12 cellular contexts compared by ENCODE assay signal in genomic region chr3:193563999-193564398, GRCh38. TPM values are rescaled to one million over a fixed set of nuclear protein-coding genes. Genes with fewer than 3 reads are reported as not detected.
A peak's percentile ranks its signal among the peaks of the same experiment; 100 is the strongest.
DNase-seq lines count a peak whose midpoint lies in the region; ATAC-seq, FAIRE-seq and TF ChIP-seq lines count a peak whose summit lies in the region.
"Had no signal": no experiment of that assay in that cellular context is flagged by ENCODE, and none has a peak within 500 bp of the region (broad histone marks: within the 10 kb centered on the region; RNA-seq: fewer than 3 reads in every experiment).

No MANE protein-coding gene starts in this region.

- peak; percentile 49 for TF ChIP-seq RAD21 in HCT116 (IDR thresholded peaks at IDR 0.05; ENCODE audit: low read depth)

- H3K9ac ChIP-seq in HCT116 (ENCODE audit: low read length) = no peak overlapping the region

- no peak for FAIRE-seq in GM12892 (lab: Jason Lieb, UNC)
- FAIRE-seq in HTR-8/SVneo (lab: Jason Lieb, UNC) = no peak

- no peaks in the 10 kb centered on the region for H3K36me3 ChIP-seq in Caco-2 (ENCODE audit: control insufficient read depth, insufficient read depth, low read length)
- no peaks in the 10 kb centered on the region for H3K36me3 ChIP-seq in HCT116 (ENCODE audit: control insufficient read depth in 1 of 2, insufficient read depth in 2 of 2, low read length in 2 of 2)
- H3K36me3 ChIP-seq in osteoblast (ENCODE audit: insufficient read depth, low read length) = no peaks in the 10 kb centered on the region
- H3K36me3 ChIP-seq: gastroesophageal sphincter had no signal

- DNase-seq in Caco-2 (peak; percentile 27 to 38), HCT116 (ENCODE audit: low read depth, low spot score) (peak; percentile 27), kidney tubule cell (ENCODE audit: low spot score) (peak; percentile 33), osteoblast (ENCODE audit: insufficient read length, low spot score, missing footprints) (no peak), NCI-H510A treated with DMSO at 0.1 percent for 48 hours (lab: John Stamatoyannopoulos, UW) (no peak), GM12892 (ENCODE audit: insufficient read length) (no peak), HTR-8/SVneo (ENCODE audit: insufficient read length, low spot score) (no peak)
- DNase-seq: activated CD4-positive, alpha-beta T cell treated with anti-CD3 and anti-CD28 coated beads, Interleukin-2, amount 10 ng/mL, durations not matched to agents 24 days and 14 days; amniotic stem cell had no signal

- BruUV-seq in Caco-2 (replicated peaks; lab: Mats Ljungman, UMichigan) (no TSS peak), HCT116 (replicated peaks; lab: Mats Ljungman, UMichigan) (no TSS peak)

- no peak for TF ChIP-seq POLR2A in HCT116 (IDR thresholded peaks at IDR 0.05; ENCODE audit: borderline replicate concordance, extremely low read depth, insufficient read depth, insufficient read length)
- no peak for TF ChIP-seq POLR2A in GM12892 (IDR thresholded peaks at IDR 0.05; ENCODE audit: low read depth, low read length)

- H4K20me1 ChIP-seq in HCT116 (ENCODE audit: insufficient read depth) (no peaks in the 10 kb centered on the region), osteoblast (ENCODE audit: insufficient read depth, low read length) (no peaks in the 10 kb centered on the region)

- no peaks in the 10 kb centered on the region for H3K36me3 Mint-ChIP-seq in Caco-2 (ENCODE audit: insufficient read depth, unreplicated experiment)

- POLR2A ChIA-PET in Caco-2 (lab: Charles Lee) (no interaction called here), HCT116 (lab: Charles Lee) (no interaction called here)

- no peaks in the 10 kb centered on the region for H3K9me3 Mint-ChIP-seq in Caco-2 (ENCODE audit: unreplicated experiment)
- H3K9me3 Mint-ChIP-seq: activated CD4-positive, alpha-beta T cell treated with anti-CD3 and anti-CD28 coated beads, Interleukin-2, amount 10 ng/mL, durations not matched to agents 24 days and 14 days; nephron had no signal

- H3K27me3 Mint-ChIP-seq in Caco-2 (ENCODE audit: insufficient read depth, unreplicated experiment) = no peaks in the 10 kb centered on the region

- intact Hi-C loops in Caco-2 (cut with micrococcal nuclease; ENCODE audit: unreplicated experiment) = loop anchor here (1.0 kb wide), 1 partner anchor 103 kb away; no protein-coding TSS in a partner anchor
- intact Hi-C loops in HCT116 (cut with micrococcal nuclease) = no loop called here

- no peak overlapping the region for H3K4me3 Mint-ChIP-seq in Caco-2 (ENCODE audit: unreplicated experiment)
- H3K4me3 Mint-ChIP-seq: activated CD4-positive, alpha-beta T cell treated with anti-CD3 and anti-CD28 coated beads, Interleukin-2, amount 10 ng/mL, durations not matched to agents 24 days and 14 days; nephron had no signal

- H3K9me3 ChIP-seq in Caco-2 (no peaks in the 10 kb centered on the region), HCT116 (ENCODE audit: control insufficient read depth in 1 of 2, insufficient read depth in 1 of 2, low read depth in 1 of 2, low read length in 2 of 2) (no peaks in the 10 kb centered on the region), osteoblast (ENCODE audit: low read depth, low read length) (no peaks in the 10 kb centered on the region)
- H3K9me3 ChIP-seq: gastroesophageal sphincter had no signal

- no peaks in the 10 kb centered on the region for H3K4me1 ChIP-seq in Caco-2
- no peaks in the 10 kb centered on the region for H3K4me1 ChIP-seq in HCT116 (ENCODE audit: control insufficient read depth in 1 of 2, insufficient read depth in 2 of 2, low read length in 2 of 2)
- no peaks in the 10 kb centered on the region for H3K4me1 ChIP-seq in osteoblast (ENCODE audit: insufficient read depth, low read length)
- H3K4me1 ChIP-seq: gastroesophageal sphincter had no signal

- H3K27ac ChIP-seq in HCT116 (ENCODE audit: low read depth, low read length) = no peak overlapping the region
- H3K27ac ChIP-seq in VCaP = no peak overlapping the region
- H3K27ac ChIP-seq in osteoblast (ENCODE audit: low read depth, low read length) = no peak overlapping the region
- H3K27ac ChIP-seq: gastroesophageal sphincter had no signal

- RAD21 ChIA-PET in HCT116 (lab: Charles Lee; ENCODE audit: low non-redundant PET in 1 of 2, low total read pairs in 2 of 2, uncharacterized antibody in 2 of 2, unreplicated experiment in 2 of 2) = interaction anchor here in 1 of 2 experiments (1.0 kb wide), 1 partner anchor 751 kb away, joined by 3 read pairs; no protein-coding TSS in a partner anchor

- peak; percentile 95 for ATAC-seq in HCT116
- ATAC-seq: gastroesophageal sphincter had no signal

- no peaks in the 10 kb centered on the region for H3K79me2 ChIP-seq in HCT116 (ENCODE audit: insufficient read depth, low read length)
- H3K79me2 ChIP-seq in osteoblast (ENCODE audit: insufficient read depth, low read length) = no peaks in the 10 kb centered on the region

- H2AFZ ChIP-seq in HCT116 (ENCODE audit: low read depth, low read length, poor library complexity, severe bottlenecking) (no peak overlapping the region), osteoblast (ENCODE audit: low read length) (no peak overlapping the region)

- H3K4me3 ChIP-seq in Caco-2 (ENCODE audit: low read depth, low read length) (no peak overlapping the region), HCT116 (replicated peaks in 1 of 2; ENCODE audit: low read depth in 1 of 2, low read length in 2 of 2) (no peak overlapping the region), osteoblast (ENCODE audit: insufficient read depth, low read length) (no peak overlapping the region)
- H3K4me3 ChIP-seq: gastroesophageal sphincter had no signal

- H3K9me2 ChIP-seq in HCT116 (ENCODE audit: insufficient read depth) = no peaks in the 10 kb centered on the region

- H3K4me2 ChIP-seq in HCT116 (ENCODE audit: low read length) = no peak overlapping the region
- no peak overlapping the region for H3K4me2 ChIP-seq in osteoblast (ENCODE audit: insufficient read depth, low read length)

- CTCF ChIA-PET in Caco-2 (lab: Charles Lee) (interaction anchor here (0.6 kb wide), 1 partner anchor 874 kb away, joined by 14 read pairs; no protein-coding TSS in a partner anchor), HCT116 (lab: Charles Lee) (interaction anchor here (1.1 to 1.8 kb wide), 4 partner anchors 9 to 751 kb away, joined by 3 to 16 read pairs (median 4); no protein-coding TSS in a partner anchor)

- TF ChIP-seq CTCF in Caco-2 (IDR thresholded peaks at IDR 0.05; ENCODE audit: insufficient read depth in 1 of 2, low read depth in 1 of 2, low read length in 1 of 2, severe bottlenecking in 1 of 2, unreplicated experiment in 1 of 2) (peak; percentile 18 to 37), HCT116 (IDR thresholded peaks at IDR 0.05 in 2 of 3, conservative IDR thresholded peaks at IDR 0.05 in 1 of 3; ENCODE audit: borderline replicate concordance in 1 of 3, insufficient read depth in 1 of 3, low read depth in 2 of 3, low read length in 2 of 3) (peak; percentile 35 to 58 (median 52); a peak in 5 of 6 replicates), VCaP (conservative IDR thresholded peaks at IDR 0.05) (peak; percentile 72), osteoblast (IDR thresholded peaks at IDR 0.05; ENCODE audit: extremely low read depth, low read depth, low read length) (no peak)

- no peak overlapping the region for H3K27ac Mint-ChIP-seq in Caco-2 (ENCODE audit: unreplicated experiment)
- H3K27ac Mint-ChIP-seq: activated CD4-positive, alpha-beta T cell treated with anti-CD3 and anti-CD28 coated beads, Interleukin-2, amount 10 ng/mL, durations not matched to agents 24 days and 14 days; nephron had no signal

- H3K27me3 ChIP-seq in Caco-2 (replicated peaks; ENCODE audit: control insufficient read depth, insufficient read depth, low read length) (no peaks in the 10 kb centered on the region), HCT116 (ENCODE audit: insufficient read depth, low read length) (peaks cover 13% of the 10 kb centered on the region; the same call in 1 of the 2 replicates), osteoblast (ENCODE audit: insufficient read depth, low read length) (no peaks in the 10 kb centered on the region)
- H3K27me3 ChIP-seq: gastroesophageal sphincter had no signal

- H3K4me1 Mint-ChIP-seq in Caco-2 (ENCODE audit: low read depth, unreplicated experiment) = no peaks in the 10 kb centered on the region
- H3K4me1 Mint-ChIP-seq: activated CD4-positive, alpha-beta T cell treated with anti-CD3 and anti-CD28 coated beads, Interleukin-2, amount 10 ng/mL, durations not matched to agents 24 days and 14 days; nephron had no signal

TF ChIP-seq in HCT116, 20 proteins besides CTCF, POLR2A, EP300 and RAD21 (continues in another document):
- TF ChIP-seq MAX (IDR thresholded peaks at IDR 0.05) (no peak), SRF (IDR thresholded peaks at IDR 0.05; ENCODE audit: low read depth) (no peak), FOSL1 (IDR thresholded peaks at IDR 0.05; ENCODE audit: low read depth) (no peak), JUND (IDR thresholded peaks at IDR 0.05) (no peak), SP1 (IDR thresholded peaks at IDR 0.05; ENCODE audit: low read depth) (no peak), POLR2AphosphoS5 (IDR thresholded peaks at IDR 0.05; ENCODE audit: low read depth, low read length) (no peak), EZH2 (IDR thresholded peaks at IDR 0.05) (no peak), ZFX (IDR thresholded peaks at IDR 0.05) (no peak), ZBTB33 (IDR thresholded peaks at IDR 0.05; ENCODE audit: extremely low read depth, insufficient replicate concordance, low read length) (no peak)

RNA-seq across cellular contexts. Expression of gene ATP13A4, which starts 9.3 kb away (rescaled TPM):
- total RNA-seq in Caco-2 (2022) (1.2 and 1.4 TPM in 2 replicates), HCT116 (2021; ENCODE audit: unreplicated experiment) (0.15 TPM), osteoblast (0.29 TPM in 1 of 2 replicates, not detected in the other)
- 0.02 and 0.23 TPM in 2 replicates for polyA plus RNA-seq in HCT116 (2012)
- polyA plus RNA-seq in GM12892 (2012; ENCODE audit: missing spikeins) = 1.9 TPM

RNA-seq across cellular contexts. Expression of gene OPA1, which starts 29.0 kb away (rescaled TPM):
- total RNA-seq in Caco-2 (2022) = 61.4 and 74.6 TPM in 2 replicates
- 72.0 TPM for total RNA-seq in HCT116 (2021; ENCODE audit: unreplicated experiment)
- 23.8 and 26.2 TPM in 2 replicates for polyA plus RNA-seq in HCT116 (2012)
- 77.4 and 87.2 TPM in 2 replicates for total RNA-seq in osteoblast
- 40.0 TPM for polyA plus RNA-seq in GM12892 (2012; ENCODE audit: missing spikeins)

Comparison
In these comparisons a context has a peak if more than half of its experiments do, and no peak if none do; other contexts are left out.
1. DNase-seq: peak in Caco-2 (2 of 2), HCT116 (single experiment) and kidney tubule cell (single experiment); none in osteoblast (single experiment), NCI-H510A treated with DMSO at 0.1 percent for 48 hours (single experiment), GM12892 (single experiment) and HTR-8/SVneo (single experiment).